Comparison of ENCODE assay signal across 8 cellular contexts in the genomic region with DNA sequence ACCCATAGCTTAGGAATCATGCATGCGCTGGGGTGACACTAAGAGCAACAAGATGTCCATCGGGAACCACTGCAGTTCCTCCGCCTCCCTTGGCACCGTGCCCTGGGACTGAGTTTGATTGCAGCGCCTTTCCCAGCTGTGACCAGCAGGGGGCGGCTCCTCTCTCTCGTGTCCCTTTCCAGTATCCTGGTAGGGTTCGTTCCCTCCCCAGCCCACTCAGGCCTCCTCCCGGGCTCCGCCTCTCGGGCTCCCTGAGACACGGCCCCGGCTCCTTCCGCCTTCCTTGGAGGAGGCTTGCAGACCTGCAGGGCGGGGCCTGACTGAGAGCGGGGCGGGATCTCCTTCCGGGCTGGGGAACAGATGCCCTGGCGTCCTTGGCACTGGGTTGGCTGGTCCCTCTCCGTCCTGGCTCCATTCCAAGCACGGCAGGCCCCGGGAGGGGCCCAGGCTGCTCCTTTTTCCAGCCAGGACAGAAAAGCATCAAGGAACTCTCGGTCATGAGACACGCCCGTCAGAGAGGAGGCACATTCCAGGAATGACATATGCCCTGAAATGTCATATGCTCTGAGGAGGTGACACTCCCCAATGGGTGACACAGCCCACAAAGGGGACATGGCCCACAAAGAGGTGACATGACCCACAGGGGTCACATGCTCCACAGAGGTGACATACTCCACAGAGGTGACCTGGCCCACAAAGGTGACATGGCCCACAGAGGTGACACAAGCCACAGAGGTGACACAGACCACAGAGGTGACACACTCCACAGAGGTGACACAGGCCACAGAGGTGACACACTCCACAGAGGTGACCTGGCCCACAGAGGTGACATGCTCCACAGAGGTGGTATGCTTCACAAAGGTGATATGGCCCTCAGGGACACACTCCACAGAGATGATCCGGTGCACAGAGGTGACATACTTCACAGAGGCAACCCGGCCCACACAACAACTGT.
DNase-seq lines count a peak whose midpoint lies in the region; ATAC-seq and TF ChIP-seq lines count a peak whose summit lies in the region.

No MANE protein-coding gene starts in this region.

- H3K27ac ChIP-seq in upper lobe of left lung: peak overlapping the region; percentile 79 to 89 (median 86)

- intact Hi-C loops in left cardiac atrium (cut with DNase I) (loop anchor here in 1 of 2 donors (10.0 kb wide), 1 partner anchor 225 kb away; no protein-coding TSS in a partner anchor), posterior vena cava (cut with DNase I) (loop anchor here in 1 of 2 donors (10.0 kb wide), 1 partner anchor 115 kb away; no protein-coding TSS in a partner anchor)

- H3K36me3 ChIP-seq in upper lobe of left lung: no peaks in the 10 kb centered on the region

- no peaks in the 10 kb centered on the region for H3K9me3 ChIP-seq in upper lobe of left lung

- DNase-seq in AG09309 (ENCODE audit: low read depth) (peak; percentile 80), NCI-H1105 treated with DMSO at 0.1 percent for 48 hours (lab: John Stamatoyannopoulos, UW) (peak; percentile 66), T-helper 1 cell (peak; percentile 42 to 70 (median 57)), amniotic stem cell (lab: John Stamatoyannopoulos, UW) (peak; percentile 98), left cardiac atrium (peak; percentile 99), posterior vena cava (ENCODE audit: low spot score) (peak; percentile 99), upper lobe of left lung (peak; percentile 95 to 99)

- H3K4me3 ChIP-seq in AG09309 (ENCODE audit: control insufficient read depth, low read depth, low read length) (peak overlapping the region; percentile 41), upper lobe of left lung (peak overlapping the region in 3 of 4 donors; percentile 21 to 36 (median 23))

- ATAC-seq in GM19438 (IDR thresholded peaks at IDR 0.05; ENCODE audit: low read depth, unreplicated experiment) (peak; percentile 77), left cardiac atrium (peak; percentile 91 to 96), upper lobe of left lung (ENCODE audit: low FRiP score in 2 of 2) (peak; percentile 95 to 97)

- peak in 1 of 4 donors; percentile 56 for TF ChIP-seq EP300 in upper lobe of left lung (IDR thresholded peaks at IDR 0.05)

- 2 to 11% methylated on average over 14 to 24 of the region's 27 CpGs for WGBS in upper lobe of left lung, 2 donors

- peaks cover 31 to 41% (median 33%) of the 10 kb centered on the region in 4 donors for H3K4me1 ChIP-seq in upper lobe of left lung

- H3K27me3 ChIP-seq in upper lobe of left lung: no peaks in the 10 kb centered on the region

- no peak for TF ChIP-seq POLR2A in upper lobe of left lung (IDR thresholded peaks at IDR 0.05)

- TF ChIP-seq CTCF in AG09309 (IDR thresholded peaks at IDR 0.05; ENCODE audit: control insufficient read depth, insufficient read depth, low read depth, low read length, missing control alignments) (peak; percentile 96), upper lobe of left lung (IDR thresholded peaks at IDR 0.05) (peak; percentile 87 to 97 (median 94))

Comparison
In these comparisons a context has a peak if more than half of its experiments do, and no peak if none do; other contexts are left out.
1. Peak in every context shown above with its lines: DNase-seq, ATAC-seq, H3K4me3 ChIP-seq and H3K27ac ChIP-seq.